ENCODE assay signal across 25 cellular contexts in the genomic region with DNA sequence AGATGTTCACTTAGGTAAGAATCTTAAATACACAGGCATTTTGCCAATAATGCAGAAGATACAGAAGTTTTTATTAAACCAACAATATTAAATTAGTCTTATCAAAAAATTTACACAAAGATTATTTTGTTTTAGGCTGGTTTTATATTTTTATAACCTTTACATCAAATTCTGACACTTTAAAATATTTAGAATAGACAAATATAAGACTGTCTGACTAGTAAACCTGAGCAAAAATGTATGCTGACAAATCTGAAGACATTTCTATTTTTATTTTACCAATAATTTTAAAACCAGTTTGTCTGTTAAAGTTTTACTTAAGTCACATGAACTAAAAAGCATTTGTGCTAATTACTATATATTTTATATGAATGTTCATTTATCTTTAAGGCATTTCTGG.
"Had no signal": no experiment of that assay in that cellular context is flagged by ENCODE, and none has a peak within 500 bp of the region (broad histone marks: within the 10 kb centered on the region; RNA-seq: fewer than 3 reads in every experiment).

No MANE protein-coding gene starts in this region.

- H3K4me1 ChIP-seq: neural progenitor cell, parathyroid adenoma, psoas muscle, sigmoid colon, thyroid gland, tibial nerve, upper lobe of left lung, uterus had no signal

- H3K36me3 ChIP-seq: neural progenitor cell, right lobe of liver, sigmoid colon, stomach, thoracic aorta, thyroid gland, tibial nerve, upper lobe of left lung, uterus had no signal

- DNase-seq: naive thymus-derived CD4-positive, alpha-beta T cell; natural killer cell; occipital lobe; posterior cingulate gyrus; psoas muscle; right cardiac atrium; right lobe of liver; sigmoid colon; small intestine; stimulated activated CD4-positive, alpha-beta T cell treated with anti-CD3 and anti-CD28 coated beads, Interleukin-15, amount 100 ng/mL, for 24 hours; stimulated activated CD4-positive, alpha-beta T cell treated with anti-CD3 and anti-CD28 coated beads, Interleukin-2, amount 100 ng/mL, for 24 hours; stimulated activated CD4-positive, alpha-beta T cell treated with anti-CD3 and anti-CD28 coated beads, Interleukin-2, amount 100 ng/mL, for 48 hours; stimulated activated CD4-positive, alpha-beta T cell treated with anti-CD3 and anti-CD28 coated beads, Interleukin-4, amount 100 ng/mL, for 24 hours; stimulated activated naive B cell treated with anti-CD40 and anti-IgM and Interleukin-4, amounts not matched to agents 10 μg/mL and 1 μg/mL and 100 μg/mL, for 72 hours; stimulated activated naive CD4-positive, alpha-beta T cell treated with Interleukin-2 at 50 U/mL for 16 hours; stomach; thyroid gland; trophoblast cell; upper lobe of left lung; uterus had no signal

- H3K27me3 ChIP-seq: neural progenitor cell, right lobe of liver, sigmoid colon, stomach, thyroid gland, tibial nerve, upper lobe of left lung, uterus had no signal

- H3K9me3 ChIP-seq: right lobe of liver, thyroid gland had no signal

- H2AFZ ChIP-seq: neural progenitor cell, parathyroid adenoma had no signal

- H3K4me2 ChIP-seq: neural progenitor cell had no signal

- ATAC-seq: naive thymus-derived CD4-positive, alpha-beta T cell; natural killer cell; psoas muscle; right cardiac atrium; stimulated activated effector memory CD8-positive, alpha-beta T cell treated with anti-CD3 and anti-CD28 coated beads, Interleukin-12 subunit alpha, Interleukin-12 subunit beta, amount 100 ng/mL, for 72 hours; stimulated activated naive B cell treated with anti-CD40 and anti-IgM and Interleukin-4, amounts not matched to agents 10 μg/mL and 1 μg/mL and 100 μg/mL, for 72 hours had no signal

- H3K9ac ChIP-seq: neural progenitor cell, parathyroid adenoma had no signal

- H3K27ac ChIP-seq: neural progenitor cell, parathyroid adenoma, psoas muscle, right lobe of liver, sigmoid colon, stomach, thoracic aorta, thyroid gland, upper lobe of left lung, uterus had no signal

- H3K79me2 ChIP-seq: parathyroid adenoma had no signal

- H3K4me3 ChIP-seq: neural progenitor cell, psoas muscle, right lobe of liver, sigmoid colon, stomach, thoracic aorta, thyroid gland, tibial nerve, upper lobe of left lung, uterus had no signal
